In genomic region chr19:20616071-20616470, GRCh38 we compare ENCODE assay signal across 27 cellular contexts.
"Had no signal": no experiment of that assay in that cellular context is flagged by ENCODE, and none has a peak within 500 bp of the region (broad histone marks: within the 10 kb centered on the region; RNA-seq: fewer than 3 reads in every experiment).

No MANE protein-coding gene starts in this region.

- H3K27me3 ChIP-seq: stomach, suprapubic skin, testis, thyroid gland, tibial artery, tibial nerve, transverse colon, upper lobe of left lung, upper lobe of right lung, uterus, vagina had no signal

- FAIRE-seq: urothelium cell line had no signal

- H3K9me3 ChIP-seq: testis, thyroid gland had no signal

- H3K36me3 ChIP-seq: suprapubic skin, thoracic aorta, thyroid gland, transverse colon, upper lobe of left lung, upper lobe of right lung, uterus, vagina had no signal

- DNase-seq: stimulated activated CD4-positive, alpha-beta T cell treated with anti-CD3 and anti-CD28 coated beads, Interleukin-2, amount 100 ng/mL, for 48 hours; stimulated activated CD4-positive, alpha-beta T cell treated with anti-CD3 and anti-CD28 coated beads, Interleukin-4, amount 100 ng/mL, for 1 hour; stimulated activated CD4-positive, alpha-beta T cell treated with anti-CD3 and anti-CD28 coated beads, Interleukin-4, amount 100 ng/mL, for 24 hours; stimulated activated CD4-positive, alpha-beta T cell treated with anti-CD3 and anti-CD28 coated beads, Interleukin-4, amount 100 ng/mL, for 4 hours; stimulated activated CD8-positive, alpha-beta memory T cell treated with anti-CD3 and anti-CD28 coated beads, Interleukin-4, amount 100 ng/mL, for 48 hours; stimulated activated naive B cell treated with anti-CD40 and anti-IgM and Interleukin-4, amounts not matched to agents 10 μg/mL and 1 μg/mL and 100 μg/mL, for 72 hours; stimulated activated naive CD4-positive, alpha-beta T cell; stimulated activated naive CD4-positive, alpha-beta T cell treated with Interleukin-2 at 50 U/mL for 16 hours; stimulated activated naive CD8-positive, alpha-beta T cell treated with anti-CD3 and anti-CD28 coated beads, Interleukin-15, amount 100 ng/mL, for 72 hours; stimulated activated naive CD8-positive, alpha-beta T cell treated with anti-CD3 and anti-CD28 coated beads, Interleukin-15, Interleukin-2, amounts not matched to agents 100 U/mL and 50 U/mL, for 24 hours; stomach; substantia nigra; testis; thyroid gland; tibial artery; transverse colon; trophoblast cell; upper lobe of left lung; upper lobe of right lung; uterus had no signal

- H3K27ac ChIP-seq: stomach, suprapubic skin, testis, thoracic aorta, tibial artery, tibial nerve, transverse colon, upper lobe of left lung, upper lobe of right lung, uterus, vagina had no signal

- H3K4me3 ChIP-seq: stomach, suprapubic skin, testis, thoracic aorta, thyroid gland, tibial artery, tibial nerve, transverse colon, upper lobe of left lung, upper lobe of right lung, uterus, vagina had no signal

- ATAC-seq: stimulated activated effector memory CD8-positive, alpha-beta T cell treated with anti-CD3 and anti-CD28 coated beads, Interleukin-12 subunit alpha, Interleukin-12 subunit beta, amount 100 ng/mL, for 72 hours; stimulated activated memory B cell treated with anti-CD40 and anti-IgM and Interleukin-4, amounts not matched to agents 10 μg/mL and 1 μg/mL and 100 μg/mL, for 72 hours; stimulated activated naive B cell treated with anti-CD40 and anti-IgM and Interleukin-4, amounts not matched to agents 10 μg/mL and 1 μg/mL and 100 μg/mL, for 72 hours; stimulated activated naive CD8-positive, alpha-beta T cell treated with anti-CD3 and anti-CD28 coated beads, Interleukin-15, amount 100 ng/mL, for 72 hours; stimulated activated naive CD8-positive, alpha-beta T cell treated with anti-CD3 and anti-CD28 coated beads, Interleukin-15, Interleukin-2, amounts not matched to agents 100 U/mL and 50 U/mL, for 24 hours; upper lobe of right lung had no signal

- H3K4me1 ChIP-seq: suprapubic skin, tibial nerve, transverse colon, upper lobe of left lung, upper lobe of right lung, uterus, vagina had no signal
